Comparison of ENCODE assay signal across 9 cellular contexts in genomic region chr1:171644805-171645483, GRCh38. TPM values are rescaled to one million over a fixed set of nuclear protein-coding genes. Genes with fewer than 3 reads are reported as not detected.
DNase-seq lines count a peak whose midpoint lies in the region; ATAC-seq and TF ChIP-seq lines count a peak whose summit lies in the region.
"Had no signal": no experiment of that assay in that cellular context is flagged by ENCODE, and none has a peak within 500 bp of the region (broad histone marks: within the 10 kb centered on the region; RNA-seq: fewer than 3 reads in every experiment).

No MANE protein-coding gene starts in this region.

- no peaks in the 10 kb centered on the region for H3K27me3 ChIP-seq in HCT116 (ENCODE audit: insufficient read depth, low read length)
- no peaks in the 10 kb centered on the region for H3K27me3 ChIP-seq in ascending aorta
- H3K27me3 ChIP-seq in hepatocyte: no peaks in the 10 kb centered on the region

- H3K79me2 ChIP-seq in HCT116 (ENCODE audit: insufficient read depth, low read length): no peaks in the 10 kb centered on the region
- H3K79me2 ChIP-seq in hepatocyte: no peaks in the 10 kb centered on the region

- H3K4me1 ChIP-seq in HCT116 (ENCODE audit: control insufficient read depth in 1 of 2, insufficient read depth in 2 of 2, low read length in 2 of 2): peaks cover 0 to 9% of the 10 kb centered on the region in 2 experiments; a peak in 2 of 4 replicates
- peaks cover 6 to 14% of the 10 kb centered on the region in 2 donors for H3K4me1 ChIP-seq in ascending aorta
- H3K4me1 ChIP-seq in hepatocyte (ENCODE audit: insufficient read depth): peaks cover 4% of the 10 kb centered on the region

- H3K27ac ChIP-seq in HCT116 (ENCODE audit: low read depth, low read length) (no peak overlapping the region), ascending aorta (peak overlapping the region; percentile 81 to 86), hepatocyte (peak overlapping the region; percentile 61)

- 24% methylated on average over 15 of the region's 15 CpGs for WGBS in hepatocyte (ENCODE audit: low lambda C conversion rate, missing lambda C conversion rate)

- H3K36me3 Mint-ChIP-seq in T-helper 17 cell (ENCODE audit: low read depth): no peaks in the 10 kb centered on the region

- H4K20me1 ChIP-seq in HCT116 (ENCODE audit: insufficient read depth): no peaks in the 10 kb centered on the region
- no peaks in the 10 kb centered on the region for H4K20me1 ChIP-seq in hepatocyte (ENCODE audit: insufficient read depth, poor library complexity, severe bottlenecking)

- no peaks in the 10 kb centered on the region for H3K36me3 ChIP-seq in HCT116 (ENCODE audit: control insufficient read depth in 1 of 2, insufficient read depth in 2 of 2, low read length in 2 of 2)
- H3K36me3 ChIP-seq in ascending aorta: no peaks in the 10 kb centered on the region
- H3K36me3 ChIP-seq in hepatocyte (replicated peaks; ENCODE audit: insufficient read depth, low read depth): no peaks in the 10 kb centered on the region

- intact Hi-C loops in HCT116 (cut with micrococcal nuclease) (loop anchor here (1.0 to 5.0 kb wide), 6 partner anchors 71 to 798 kb away; partner anchors contain the start of gene METTL13), ascending aorta (cut with DNase I) (loop anchor here (1.0 kb wide), 3 partner anchors 71 to 340 kb away; partner anchors contain the start of gene METTL13), sciatic nerve (cut with DNase I) (loop anchor here (10.0 kb wide), 1 partner anchor 70 kb away; no protein-coding TSS in a partner anchor)

- RAD21 ChIA-PET in HCT116 (lab: Charles Lee; ENCODE audit: low non-redundant PET in 1 of 2, low total read pairs in 2 of 2, uncharacterized antibody in 2 of 2, unreplicated experiment in 2 of 2): interaction anchor here (0.5 to 2.0 kb wide), 6 partner anchors 52 to 350 kb away, joined by 3 to 10 read pairs (median 4); partner anchors contain the start of gene VAMP4 (in 1 of the 2)

- H3K4me1 Mint-ChIP-seq in T-helper 17 cell: peaks cover 9% of the 10 kb centered on the region

- H3K4me2 ChIP-seq in HCT116 (ENCODE audit: low read length) (peak overlapping the region; percentile 56), hepatocyte (peak overlapping the region; percentile 58)

- TF ChIP-seq CTCF in HCT116 (IDR thresholded peaks at IDR 0.05 in 2 of 3, conservative IDR thresholded peaks at IDR 0.05 in 1 of 3; ENCODE audit: borderline replicate concordance in 1 of 3, insufficient read depth in 1 of 3, low read depth in 2 of 3, low read length in 2 of 3) (peak; percentile 77 to 85 (median 81)), ascending aorta (IDR thresholded peaks at IDR 0.05) (peak; percentile 80 to 95 (median 87)), hepatocyte (IDR thresholded peaks at IDR 0.05; ENCODE audit: poor library complexity) (peak; percentile 72)

- H2AFZ ChIP-seq in HCT116 (ENCODE audit: low read depth, low read length, poor library complexity, severe bottlenecking) (peak overlapping the region; percentile 63), hepatocyte (peak overlapping the region; percentile 43)

- DNase-seq in DMS153 treated with DMSO at 0.1 percent for 48 hours (lab: John Stamatoyannopoulos, UW; ENCODE audit: unreplicated experiment) (peak; percentile 87), HCT116 (ENCODE audit: low read depth, low spot score) (peak; percentile 91), NCI-H187 treated with DMSO at 0.1 percent for 48 hours (lab: John Stamatoyannopoulos, UW) (peak; percentile 76), T-helper 17 cell (peak in 2 of 3 donors; percentile 16 to 48), ascending aorta (ENCODE audit: low spot score in 2 of 2) (peak; percentile 39 to 92), hepatocyte (ENCODE audit: low spot score) (peak; percentile 90), sciatic nerve (ENCODE audit: low spot score) (peak; percentile 89)

- no TSS peak for BruUV-seq in HCT116 (replicated peaks; lab: Mats Ljungman, UMichigan)

- H3K4me3 ChIP-seq in HCT116 (replicated peaks in 1 of 2; ENCODE audit: low read depth in 1 of 2, low read length in 2 of 2) (no peak overlapping the region), ascending aorta (peak overlapping the region in 1 of 2 donors; percentile 37), hepatocyte (no peak overlapping the region)

- H3K27ac Mint-ChIP-seq in T-helper 17 cell: no peak overlapping the region
- H3K27ac Mint-ChIP-seq: dendritic cell treated with granulocyte-macrophage colony-stimulating factor and Interleukin-4, amounts not matched to agents 40 ng/mL and 50 ng/mL, for 4 days had no signal

- no peaks in the 10 kb centered on the region for H3K9me2 ChIP-seq in HCT116 (ENCODE audit: insufficient read depth)
- H3K9me2 ChIP-seq in hepatocyte (replicated peaks; ENCODE audit: insufficient read depth): no peaks in the 10 kb centered on the region

- H3K9me3 ChIP-seq in HCT116 (ENCODE audit: control insufficient read depth in 1 of 2, insufficient read depth in 1 of 2, low read depth in 1 of 2, low read length in 2 of 2): no peaks in the 10 kb centered on the region
- no peaks in the 10 kb centered on the region for H3K9me3 ChIP-seq in T-helper 17 cell (ENCODE audit: control insufficient read depth, low read length, poor library complexity, severe bottlenecking)
- H3K9me3 ChIP-seq in ascending aorta: no peaks in the 10 kb centered on the region
- H3K9me3 ChIP-seq in hepatocyte (ENCODE audit: low read depth): no peaks in the 10 kb centered on the region

- H3K4me3 Mint-ChIP-seq in T-helper 17 cell: peak overlapping the region; percentile 19
- H3K4me3 Mint-ChIP-seq: dendritic cell treated with granulocyte-macrophage colony-stimulating factor and Interleukin-4, amounts not matched to agents 40 ng/mL and 50 ng/mL, for 4 days had no signal

- H3K27me3 Mint-ChIP-seq in T-helper 17 cell: peaks cover 17% of the 10 kb centered on the region
- H3K27me3 Mint-ChIP-seq: dendritic cell treated with granulocyte-macrophage colony-stimulating factor and Interleukin-4, amounts not matched to agents 40 ng/mL and 50 ng/mL, for 4 days had no signal

- POLR2A ChIA-PET in HCT116 (lab: Charles Lee): interaction anchor here (0.8 to 1.4 kb wide), 2 partner anchors 10 to 138 kb away, joined by 3 to 4 read pairs; no protein-coding TSS in a partner anchor

- CTCF ChIA-PET in HCT116 (lab: Charles Lee): interaction anchor here (0.5 to 3.0 kb wide), 23 partner anchors 9 to 564 kb away, joined by 3 to 26 read pairs (median 4); partner anchors contain the start of genes METTL13, MYOCOS and PRRC2C

- TF ChIP-seq POLR2A in HCT116 (IDR thresholded peaks at IDR 0.05; ENCODE audit: borderline replicate concordance, extremely low read depth, insufficient read depth, insufficient read length): no peak

- H3K9ac ChIP-seq in HCT116 (ENCODE audit: low read length): no peak overlapping the region

- ATAC-seq in HCT116: peak; percentile 97
- ATAC-seq in T-helper 17 cell: peak; percentile 88
- peak; percentile 83 for ATAC-seq in sciatic nerve
- ATAC-seq in GM21526 (IDR thresholded peaks at IDR 0.05; ENCODE audit: low FRiP score, unreplicated experiment): no peak

- peak; percentile 90 for TF ChIP-seq RAD21 in HCT116 (IDR thresholded peaks at IDR 0.05; ENCODE audit: low read depth)

TF ChIP-seq in HCT116, 20 proteins besides CTCF, POLR2A, EP300 and RAD21 (continues in another document):
- TF ChIP-seq MAX (IDR thresholded peaks at IDR 0.05) (peak; percentile 32; the same call in 1 of the 2 replicates), EZH2phosphoT487 (IDR thresholded peaks at IDR 0.05; ENCODE audit: borderline replicate concordance) (no peak), CEBPB (IDR thresholded peaks at IDR 0.05; ENCODE audit: low read depth) (no peak), ATF3 (IDR thresholded peaks at IDR 0.05) (no peak), REST (IDR thresholded peaks at IDR 0.05; ENCODE audit: low read depth) (no peak), EGR1 (IDR thresholded peaks at IDR 0.05; ENCODE audit: low read depth) (no peak)

RNA-seq across cellular contexts. Expression of gene MYOC, which starts 7.5 kb away (rescaled TPM):
- total RNA-seq in HCT116 (2021; ENCODE audit: unreplicated experiment) (not detected), T-helper 17 cell (not detected), ascending aorta (4.2 TPM), hepatocyte (not detected in 2 replicates), sciatic nerve (117 TPM)
- polyA plus RNA-seq in HCT116 (2012): not detected in 2 replicates
- not detected in 2 replicates for polyA plus RNA-seq in hepatocyte

RNA-seq across cellular contexts. Expression of gene MYOCOS, which starts 22.9 kb away (rescaled TPM):
- total RNA-seq in HCT116 (2021; ENCODE audit: unreplicated experiment) (not detected), T-helper 17 cell (under 1 TPM in 1 of 2 donors, not detected in 1; 0.16 TPM), ascending aorta (not detected), hepatocyte (not detected in 2 replicates), sciatic nerve (not detected)
- 0.05 TPM in 1 of 2 replicates, not detected in the other for polyA plus RNA-seq in HCT116 (2012)
- polyA plus RNA-seq in hepatocyte: not detected in 2 replicates

Comparison
In these comparisons a context has a peak if more than half of its experiments do, and no peak if none do; other contexts are left out.
1. DNase-seq: peak in every context shown above with its lines; median percentile 91 in HCT116; 90 in hepatocyte; 89 in sciatic nerve; 87 in DMS153 treated with DMSO at 0.1 percent for 48 hours; 76 in NCI-H187 treated with DMSO at 0.1 percent for 48 hours; 66 in ascending aorta; 32 in T-helper 17 cell.
2. RNA of gene MYOC, which starts 7.5 kb away (total RNA-seq): 117 TPM in sciatic nerve (single experiment); 4.2 TPM in ascending aorta (single experiment), not detected in HCT116 (single experiment), not detected in T-helper 17 cell and not detected in hepatocyte; every median in the first group is over 10 times any median in the second.
3. Peak in every context shown above with its lines, with median percentiles within 50 percentile points of each other: CTCF ChIP-seq.